ENCODE assay signal across 8 cellular contexts in the genomic region with DNA sequence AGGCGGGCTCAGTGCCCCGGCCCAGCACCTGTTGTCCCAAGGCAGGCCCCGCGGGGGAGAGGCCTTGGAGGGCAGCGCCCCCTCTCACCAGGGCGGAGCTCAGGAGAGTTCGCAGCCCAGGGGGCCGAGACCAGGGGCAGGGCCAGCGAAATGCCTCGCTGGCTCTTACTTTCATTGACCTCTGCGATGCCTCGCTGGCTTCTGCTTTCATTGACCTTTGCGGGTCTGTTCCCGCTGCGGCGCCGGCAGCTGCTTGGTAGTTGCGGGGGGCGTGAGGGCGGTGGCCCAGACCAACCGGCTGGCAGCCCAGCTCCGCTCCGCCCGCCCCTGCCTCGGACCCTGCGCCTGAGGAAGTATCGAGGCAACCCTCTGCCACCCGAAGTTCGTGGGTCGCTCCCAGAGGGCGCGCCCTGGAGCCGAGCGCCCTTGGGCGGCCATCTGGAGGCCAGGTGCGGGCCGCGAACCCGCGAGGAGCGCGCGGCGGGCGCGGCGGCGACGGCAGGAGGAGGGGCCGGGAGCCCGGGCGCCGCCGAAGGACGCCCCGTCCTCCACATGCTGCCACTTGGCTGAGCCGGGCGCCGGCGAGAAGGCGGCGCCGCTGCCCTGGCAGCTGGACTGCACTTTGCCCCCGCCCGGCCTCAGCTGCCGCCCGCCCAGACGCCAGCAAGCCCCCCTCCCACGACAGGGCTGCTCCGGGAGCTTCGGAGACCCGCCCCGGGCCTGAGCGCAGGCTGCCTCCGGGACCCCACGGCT.
DNase-seq lines count a peak whose midpoint lies in the region; ATAC-seq, FAIRE-seq and TF ChIP-seq lines count a peak whose summit lies in the region.

No MANE protein-coding gene starts in this region.

- no peak overlapping the region for H3K27ac Mint-ChIP-seq in CD4-positive, CD25-positive, alpha-beta regulatory T cell
- no peak overlapping the region for H3K27ac Mint-ChIP-seq in astrocyte (ENCODE audit: unreplicated experiment)

- peaks cover 3% of the 10 kb centered on the region for H3K36me3 Mint-ChIP-seq in CD4-positive, CD25-positive, alpha-beta regulatory T cell
- no peaks in the 10 kb centered on the region for H3K36me3 Mint-ChIP-seq in astrocyte (ENCODE audit: low read depth, unreplicated experiment)

- H3K4me1 Mint-ChIP-seq in CD4-positive, CD25-positive, alpha-beta regulatory T cell = peaks cover 4 to 10% (median 5%) of the 10 kb centered on the region in 4 donors
- H3K4me1 Mint-ChIP-seq in astrocyte (ENCODE audit: low read depth, unreplicated experiment) = no peaks in the 10 kb centered on the region

- H3K79me2 ChIP-seq in astrocyte (ENCODE audit: insufficient read depth, low read length) = no peaks in the 10 kb centered on the region

- no peaks in the 10 kb centered on the region for H4K20me1 ChIP-seq in astrocyte (ENCODE audit: insufficient read depth, low read length)

- H3K9me3 ChIP-seq in CD4-positive, CD25-positive, alpha-beta regulatory T cell (ENCODE audit: control insufficient read depth in 2 of 2, low read length in 2 of 2) = no peaks in the 10 kb centered on the region
- H3K9me3 ChIP-seq in astrocyte (ENCODE audit: insufficient read depth, low read depth, low read length) = no peaks in the 10 kb centered on the region

- peak overlapping the region; percentile 87 for H2AFZ ChIP-seq in astrocyte (ENCODE audit: low read depth, low read length)

- peak in 2 of 3 donors; percentile 2 to 11 for DNase-seq in CD4-positive, CD25-positive, alpha-beta regulatory T cell
- peak; percentile 65 for DNase-seq in NCI-H526 treated with DMSO at 0.1 percent for 48 hours (lab: John Stamatoyannopoulos, UW)
- no peak for DNase-seq in astrocyte (ENCODE audit: low read depth)
- DNase-seq in retinal pigment epithelial cell (ENCODE audit: low read depth) = no peak
- DNase-seq in cerebellum (ENCODE audit: low spot score) = no peak

- no peak overlapping the region for H3K27ac ChIP-seq in CD4-positive, CD25-positive, alpha-beta regulatory T cell (ENCODE audit: insufficient read depth, low read length, poor library complexity, severe bottlenecking)
- H3K27ac ChIP-seq in astrocyte (ENCODE audit: low read depth, low read length) = no peak overlapping the region

- H3K9me3 Mint-ChIP-seq in CD4-positive, CD25-positive, alpha-beta regulatory T cell = peaks cover 0 to 2% (median 0%) of the 10 kb centered on the region in 7 donors
- no peaks in the 10 kb centered on the region for H3K9me3 Mint-ChIP-seq in astrocyte (ENCODE audit: unreplicated experiment)

- H3K4me3 Mint-ChIP-seq in CD4-positive, CD25-positive, alpha-beta regulatory T cell = no peak overlapping the region
- no peak overlapping the region for H3K4me3 Mint-ChIP-seq in astrocyte (ENCODE audit: unreplicated experiment)

- H3K36me3 ChIP-seq in CD4-positive, CD25-positive, alpha-beta regulatory T cell (ENCODE audit: control insufficient read depth, insufficient read depth, low read length) = no peaks in the 10 kb centered on the region
- H3K36me3 ChIP-seq in astrocyte (ENCODE audit: insufficient read depth, low read length) = no peaks in the 10 kb centered on the region

- H3K4me3 ChIP-seq in CD4-positive, CD25-positive, alpha-beta regulatory T cell (ENCODE audit: low read depth, low read length) = no peak overlapping the region
- peak overlapping the region; percentile 58 for H3K4me3 ChIP-seq in astrocyte (ENCODE audit: insufficient read depth, low read depth, low read length)
- H3K4me3 ChIP-seq in iPS-11a (ENCODE audit: low read depth, low read length) = peak overlapping the region; percentile 52
- peak overlapping the region; percentile 59 for H3K4me3 ChIP-seq in retinal pigment epithelial cell (ENCODE audit: low read length)

- FAIRE-seq in astrocyte (lab: Jason Lieb, UNC) = no peak

- peaks cover 42% of the 10 kb centered on the region for H3K27me3 Mint-ChIP-seq in CD4-positive, CD25-positive, alpha-beta regulatory T cell
- H3K27me3 Mint-ChIP-seq in astrocyte (ENCODE audit: low read depth, unreplicated experiment) = peaks cover 7% of the 10 kb centered on the region

- H3K4me1 ChIP-seq in CD4-positive, CD25-positive, alpha-beta regulatory T cell (ENCODE audit: control insufficient read depth, insufficient read depth, low read length, poor library complexity, severe bottlenecking) = peaks cover 13% of the 10 kb centered on the region
- H3K4me1 ChIP-seq in astrocyte (ENCODE audit: insufficient read depth, low read length) = peaks cover 9% of the 10 kb centered on the region

- peaks cover 15% of the 10 kb centered on the region for H3K27me3 ChIP-seq in CD4-positive, CD25-positive, alpha-beta regulatory T cell (ENCODE audit: control insufficient read depth, insufficient read depth, low read length)
- H3K27me3 ChIP-seq in astrocyte (ENCODE audit: insufficient read depth, low read length) = no peaks in the 10 kb centered on the region

- ATAC-seq in CD4-positive, CD25-positive, alpha-beta regulatory T cell (ENCODE audit: low read depth in 2 of 2) = peak; percentile 36 to 44
- peak; percentile 68 for ATAC-seq in GM18868 (IDR thresholded peaks at IDR 0.05; ENCODE audit: unreplicated experiment)
- peak; percentile 73 for ATAC-seq in HG03025 (IDR thresholded peaks at IDR 0.05; ENCODE audit: low FRiP score, unreplicated experiment)

- TF ChIP-seq CTCF in astrocyte (IDR thresholded peaks at IDR 0.05; ENCODE audit: insufficient read depth, low read depth, low read length) (no peak), retinal pigment epithelial cell (conservative IDR thresholded peaks at IDR 0.05; ENCODE audit: low read depth, low read length) (peak; percentile 51)

- H3K4me2 ChIP-seq in astrocyte (ENCODE audit: low read length) = peak overlapping the region; percentile 88

- H3K9ac ChIP-seq in astrocyte (ENCODE audit: low read length) = peak overlapping the region; percentile 69

Comparison
In these comparisons a context has a peak if more than half of its experiments do, and no peak if none do; other contexts are left out.
1. DNase-seq: peak in CD4-positive, CD25-positive, alpha-beta regulatory T cell (2 of 3) and NCI-H526 treated with DMSO at 0.1 percent for 48 hours (single experiment); none in astrocyte (single experiment), retinal pigment epithelial cell (single experiment) and cerebellum (single experiment).
2. Peak in every context shown above with its lines, with median percentiles within 50 percentile points of each other: ATAC-seq.